8 cellular contexts compared by ENCODE assay signal in genomic region chr7:105013283-105013817, GRCh38. TPM values are rescaled to one million over a fixed set of nuclear protein-coding genes. Genes with fewer than 3 reads are reported as not detected.
DNase-seq lines count a peak whose midpoint lies in the region.

No MANE protein-coding gene starts in this region.

- peak overlapping the region; percentile 91 to 99 for H3K4me3 ChIP-seq in neuronal stem cell (ENCODE audit: low read length in 2 of 2)
- peak overlapping the region; percentile 98 to 99 (median 99) for H3K4me3 ChIP-seq in subcutaneous abdominal adipose tissue (ENCODE audit: low read depth in 1 of 5, low read length in 5 of 5)

- H3K14ac ChIP-seq in neuronal stem cell (ENCODE audit: low read length), result peak overlapping the region; percentile 49

- peak overlapping the region; percentile 75 for H3K4me2 ChIP-seq in neuronal stem cell (ENCODE audit: insufficient read depth, low read length, poor library complexity, severe bottlenecking)

- H3K27me3 ChIP-seq in neuronal stem cell (ENCODE audit: control insufficient read depth in 3 of 3, insufficient read depth in 3 of 3, low read depth in 1 of 3, low read length in 3 of 3) (no peaks in the 10 kb centered on the region), subcutaneous abdominal adipose tissue (ENCODE audit: control insufficient read depth in 5 of 5, insufficient read depth in 4 of 5, low read length in 5 of 5) (no peaks in the 10 kb centered on the region)

- peaks cover 3% of the 10 kb centered on the region for H3K79me1 ChIP-seq in neuronal stem cell (ENCODE audit: low read depth, low read length)

- H4K8ac ChIP-seq in neuronal stem cell (ENCODE audit: low read depth, low read length), result peak overlapping the region; percentile 99

- DNase-seq in ELR (ENCODE audit: low read depth), result peak; percentile 93
- peak; percentile 80 for DNase-seq in GOT3 (lab: John Stamatoyannopoulos, UW)
- peak; percentile 94 for DNase-seq in LoVo (ENCODE audit: low spot score)
- peak; percentile 62 to 78 for DNase-seq in SHP77 (lab: John Stamatoyannopoulos, UW)
- peak; percentile 88 to 96 (median 92) for DNase-seq in activated naive CD4-positive, alpha-beta T cell (lab: John Stamatoyannopoulos, UW)
- DNase-seq in foreskin melanocyte, result peak; percentile 87
- DNase-seq in neuronal stem cell (ENCODE audit: low spot score), result peak; percentile 94

- peak overlapping the region; percentile 100 for H3K18ac ChIP-seq in neuronal stem cell (ENCODE audit: low read length)

- peak overlapping the region; percentile 94 for H3K4ac ChIP-seq in neuronal stem cell (ENCODE audit: low read length)

- H2BK120ac ChIP-seq in neuronal stem cell (ENCODE audit: low read depth, low read length), result peak overlapping the region; percentile 84

- H2AK5ac ChIP-seq in neuronal stem cell (ENCODE audit: low read depth, low read length), result peak overlapping the region; percentile 87

- H3K9ac ChIP-seq in neuronal stem cell (ENCODE audit: low read depth, low read length, poor library complexity), result peak overlapping the region; percentile 100
- peak overlapping the region; percentile 100 for H3K9ac ChIP-seq in subcutaneous abdominal adipose tissue (ENCODE audit: low read length in 5 of 5)

- H3K4me1 ChIP-seq in neuronal stem cell (ENCODE audit: control insufficient read depth in 2 of 2, insufficient read depth in 1 of 2, low read depth in 1 of 2, low read length in 2 of 2) (peaks cover 2 to 3% of the 10 kb centered on the region in 2 donors), subcutaneous abdominal adipose tissue (ENCODE audit: control insufficient read depth in 5 of 5, insufficient read depth in 5 of 5, low read length in 5 of 5) (peaks cover 0 to 55% (median 53%) of the 10 kb centered on the region in 5 donors)

- peak overlapping the region; percentile 99 for H2BK5ac ChIP-seq in neuronal stem cell (ENCODE audit: low read length)

- H3K36me3 ChIP-seq in neuronal stem cell (replicated peaks in 1 of 2; ENCODE audit: control insufficient read depth in 2 of 2, insufficient read depth in 2 of 2, low read length in 2 of 2) (peaks cover 0 to 26% of the 10 kb centered on the region in 2 donors), subcutaneous abdominal adipose tissue (ENCODE audit: control insufficient read depth in 5 of 5, insufficient read depth in 5 of 5, low read length in 5 of 5) (no peaks in the 10 kb centered on the region)

- H3K9me3 ChIP-seq in neuronal stem cell (replicated peaks in 1 of 2; ENCODE audit: control insufficient read depth in 2 of 2, insufficient read depth in 1 of 2, low read depth in 1 of 2, low read length in 2 of 2), result no peaks in the 10 kb centered on the region
- no peaks in the 10 kb centered on the region for H3K9me3 ChIP-seq in subcutaneous abdominal adipose tissue (ENCODE audit: control insufficient read depth in 5 of 5, low read length in 5 of 5)

- peak overlapping the region; percentile 99 for H4K91ac ChIP-seq in neuronal stem cell (ENCODE audit: low read depth, low read length, poor library complexity)

- H2AFZ ChIP-seq in neuronal stem cell (ENCODE audit: low read length), result peak overlapping the region; percentile 66

- no peak overlapping the region for H2BK12ac ChIP-seq in neuronal stem cell (ENCODE audit: low read length)

- WGBS in neuronal stem cell (ENCODE audit: extremely low coverage in 2 of 2, insufficient read length in 2 of 2, insufficient replicate concordance in 1 of 2), 2 donors, result no CpG with 5 or more reads among the region's 34 CpGs

- H3K27ac ChIP-seq in neuronal stem cell (replicated peaks; ENCODE audit: low read length) (peak overlapping the region; percentile 90), subcutaneous abdominal adipose tissue (ENCODE audit: low read depth, low read length) (peak overlapping the region; percentile 100)

- peak overlapping the region; percentile 98 for H3K23ac ChIP-seq in neuronal stem cell (ENCODE audit: low read depth, low read length, poor library complexity)

- peak overlapping the region; percentile 47 for H2BK15ac ChIP-seq in neuronal stem cell (ENCODE audit: low read length)

RNA-seq across cellular contexts. Expression of gene KMT2E, which starts 0.7 kb away (rescaled TPM):
- polyA plus RNA-seq in neuronal stem cell (2013, experiment 1 of 2), result 55.8 TPM
- 60.0 TPM for polyA plus RNA-seq in neuronal stem cell (2013, experiment 2 of 2)

Comparison
In these comparisons a context has a peak if more than half of its experiments do, and no peak if none do; other contexts are left out.
1. Peak in every context shown above with its lines: DNase-seq, H3K4me3 ChIP-seq and H3K27ac ChIP-seq.